In genomic region chr12:62044450-62044849, GRCh38 we compare ENCODE assay signal across 25 cellular contexts.
"Had no signal": no experiment of that assay in that cellular context is flagged by ENCODE, and none has a peak within 500 bp of the region (broad histone marks: within the 10 kb centered on the region; RNA-seq: fewer than 3 reads in every experiment).

No MANE protein-coding gene starts in this region.

- H3K27me3 ChIP-seq: dorsolateral prefrontal cortex, gastrocnemius medialis, left lung, right atrium auricular region, spleen, suprapubic skin, vagina had no signal

- H3K4me1 ChIP-seq: gastrocnemius medialis, left lung, prostate gland, right atrium auricular region, spleen, suprapubic skin, vagina had no signal

- H3K4me3 Mint-ChIP-seq: naive thymus-derived CD4-positive, alpha-beta T cell; nephron; stimulated activated naive B cell treated with anti-CD40 and anti-IgM and Interleukin-4, amounts not matched to agents 10 μg/mL and 1 μg/mL and 100 μg/mL, for 72 hours; stimulated activated naive CD8-positive, alpha-beta T cell treated with anti-CD3 and anti-CD28 coated beads, Interleukin-15, amount 100 ng/mL, for 72 hours had no signal

- H3K27ac ChIP-seq: epithelial cell of prostate, gastrocnemius medialis, left lung, prostate gland, right atrium auricular region, skin epidermis, spleen, suprapubic skin, vagina had no signal

- H3K27me3 Mint-ChIP-seq: stimulated activated naive B cell treated with anti-CD40 and anti-IgM and Interleukin-4, amounts not matched to agents 10 μg/mL and 1 μg/mL and 100 μg/mL, for 72 hours; stimulated activated naive CD8-positive, alpha-beta T cell treated with anti-CD3 and anti-CD28 coated beads, Interleukin-15, amount 100 ng/mL, for 72 hours had no signal

- H3K36me3 ChIP-seq: gastrocnemius medialis, left lung, prostate gland, right atrium auricular region, spleen, suprapubic skin, vagina had no signal

- ATAC-seq: esophagus mucosa; gastrocnemius medialis; left cardiac atrium; left lung; naive thymus-derived CD4-positive, alpha-beta T cell; stimulated activated naive B cell treated with anti-CD40 and anti-IgM and Interleukin-4, amounts not matched to agents 10 μg/mL and 1 μg/mL and 100 μg/mL, for 72 hours; stimulated activated naive CD8-positive, alpha-beta T cell treated with anti-CD3 and anti-CD28 coated beads, Interleukin-15, amount 100 ng/mL, for 72 hours had no signal

- H3K36me3 Mint-ChIP-seq: stimulated activated naive B cell treated with anti-CD40 and anti-IgM and Interleukin-4, amounts not matched to agents 10 μg/mL and 1 μg/mL and 100 μg/mL, for 72 hours had no signal

- H3K4me3 ChIP-seq: dorsolateral prefrontal cortex, gastrocnemius medialis, left lung, prostate gland, right atrium auricular region, skin epidermis, spleen, suprapubic skin, vagina had no signal

- H3K4me1 Mint-ChIP-seq: naive thymus-derived CD4-positive, alpha-beta T cell; stimulated activated naive B cell treated with anti-CD40 and anti-IgM and Interleukin-4, amounts not matched to agents 10 μg/mL and 1 μg/mL and 100 μg/mL, for 72 hours; stimulated activated naive CD8-positive, alpha-beta T cell treated with anti-CD3 and anti-CD28 coated beads, Interleukin-15, amount 100 ng/mL, for 72 hours had no signal

- H3K9me3 Mint-ChIP-seq: nephron had no signal

- H3K27ac Mint-ChIP-seq: naive thymus-derived CD4-positive, alpha-beta T cell; stimulated activated naive B cell treated with anti-CD40 and anti-IgM and Interleukin-4, amounts not matched to agents 10 μg/mL and 1 μg/mL and 100 μg/mL, for 72 hours; stimulated activated naive CD8-positive, alpha-beta T cell treated with anti-CD3 and anti-CD28 coated beads, Interleukin-15, amount 100 ng/mL, for 72 hours had no signal

- DNase-seq: dorsolateral prefrontal cortex; effector CD4-positive, alpha-beta T cell; foreskin fibroblast; gastrocnemius medialis; head of caudate nucleus; left cardiac atrium; left lung; mammary epithelial cell; mesendoderm; midbrain; naive thymus-derived CD4-positive, alpha-beta T cell; nucleus accumbens; spleen; stimulated activated CD4-positive, alpha-beta T cell treated with anti-CD3 and anti-CD28 coated beads, Interleukin-2, amount 100 ng/mL, for 48 hours; stimulated activated naive B cell treated with anti-CD40 and anti-IgM and Interleukin-4, amounts not matched to agents 10 μg/mL and 1 μg/mL and 100 μg/mL, for 72 hours; stimulated activated naive CD8-positive, alpha-beta T cell treated with anti-CD3 and anti-CD28 coated beads, Interleukin-15, amount 100 ng/mL, for 72 hours; trophoblast cell had no signal

- H3K9me3 ChIP-seq: gastrocnemius medialis, left lung, prostate gland, right atrium auricular region, suprapubic skin, vagina had no signal
